In genomic region chr17:63842173-63842539, GRCh38 we compare ENCODE assay signal across 9 cellular contexts. TPM values are rescaled to one million over a fixed set of nuclear protein-coding genes. Genes with fewer than 3 reads are reported as not detected.
A peak's percentile ranks its signal among the peaks of the same experiment; 100 is the strongest.
DNase-seq lines count a peak whose midpoint lies in the region; ATAC-seq, FAIRE-seq and TF ChIP-seq lines count a peak whose summit lies in the region.
"Had no signal": no experiment of that assay in that cellular context is flagged by ENCODE, and none has a peak within 500 bp of the region (broad histone marks: within the 10 kb centered on the region; RNA-seq: fewer than 3 reads in every experiment).

No MANE protein-coding gene starts in this region.

- H3K4me2 ChIP-seq in DOHH2 (ENCODE audit: low read length) = peak overlapping the region; percentile 98

- no peaks in the 10 kb centered on the region; the same call in 1 of the 2 replicates for H4K20me1 ChIP-seq in DOHH2 (ENCODE audit: control insufficient read depth, insufficient read depth, low read depth, low read length)

- TF ChIP-seq CTCF in DOHH2 (IDR thresholded peaks at IDR 0.05; ENCODE audit: low read depth, low read length, poor library complexity, severe bottlenecking) = no peak
- no peak for TF ChIP-seq CTCF in body of pancreas (IDR thresholded peaks at IDR 0.05)
- TF ChIP-seq CTCF in lower leg skin (IDR thresholded peaks at IDR 0.05) = no peak
- no peak for TF ChIP-seq CTCF in thyroid gland (IDR thresholded peaks at IDR 0.05)

- H3K4me3 ChIP-seq in DOHH2 (ENCODE audit: low read length) (peak overlapping the region; percentile 87), body of pancreas (peak overlapping the region; percentile 75 to 83), lower leg skin (ENCODE audit: low read depth, poor library complexity, severe bottlenecking) (peak overlapping the region; percentile 90), thyroid gland (replicated peaks in 1 of 3) (peak overlapping the region; percentile 61 to 96 (median 89))
- peak overlapping the region; percentile 72 for H3K4me3 ChIP-seq in Jurkat, Clone E6-1 (ENCODE audit: low read length)

- no peak for FAIRE-seq in H54 (lab: Jason Lieb, UNC)

- WGBS in body of pancreas, 2 donors = 0% methylated on average over 20 to 31 of the region's 36 CpGs
- 0 to 1% methylated on average over 33 to 35 of the region's 36 CpGs for WGBS in lower leg skin, 2 donors
- WGBS in thyroid gland, 2 donors = 0% methylated on average over 17 to 21 of the region's 36 CpGs

- intact Hi-C loops in body of pancreas (cut with DNase I) = no loop called here
- intact Hi-C loops in lower leg skin (cut with DNase I; ENCODE audit: low total_unique reads) = no loop called here
- intact Hi-C loops in thyroid gland (cut with DNase I) = no loop called here

- no peaks in the 10 kb centered on the region for H3K27me3 ChIP-seq in DOHH2 (ENCODE audit: control insufficient read depth, low read length)
- no peaks in the 10 kb centered on the region for H3K27me3 ChIP-seq in body of pancreas
- H3K27me3 ChIP-seq in thyroid gland = no peaks in the 10 kb centered on the region

- H3K27ac ChIP-seq in DOHH2 (ENCODE audit: low read depth, low read length) (peak overlapping the region; percentile 75), body of pancreas (peak overlapping the region; percentile 87 to 94 (median 93)), thyroid gland (peak overlapping the region; percentile 85 to 96 (median 88))

- H3K4me1 ChIP-seq in DOHH2 (ENCODE audit: control insufficient read depth, low read length) (peaks cover 41% of the 10 kb centered on the region), body of pancreas (peaks cover 51% of the 10 kb centered on the region), thyroid gland (peaks cover 55% of the 10 kb centered on the region in 2 donors)

- H3K9me2 ChIP-seq in DOHH2 (replicated peaks; ENCODE audit: control insufficient read depth, low read length) = no peaks in the 10 kb centered on the region

- ATAC-seq in GM21367 (IDR thresholded peaks at IDR 0.05; ENCODE audit: unreplicated experiment) (peak; percentile 12), body of pancreas (peak; percentile 12)

- TF ChIP-seq POLR2A in body of pancreas (IDR thresholded peaks at IDR 0.05) (peak in 1 of 3 donors; percentile 2), lower leg skin (IDR thresholded peaks at IDR 0.05) (no peak), thyroid gland (IDR thresholded peaks at IDR 0.05) (no peak), H54 (IDR thresholded peaks at IDR 0.05; ENCODE audit: low read depth, low read length) (no peak)

- H3K9me3 ChIP-seq in DOHH2 (ENCODE audit: control insufficient read depth, insufficient read depth, low read length) (no peaks in the 10 kb centered on the region), body of pancreas (no peaks in the 10 kb centered on the region), thyroid gland (no peaks in the 10 kb centered on the region)

- H3K36me3 ChIP-seq in DOHH2 (ENCODE audit: control insufficient read depth, low read length) (peaks cover 36% of the 10 kb centered on the region), body of pancreas (replicated peaks in 1 of 2; ENCODE audit: insufficient read depth in 1 of 2, low read depth in 2 of 2) (no peaks in the 10 kb centered on the region), thyroid gland (no peaks in the 10 kb centered on the region)

- DNase-seq in Jurkat, Clone E6-1 (ENCODE audit: low read depth, low spot score) = no peak
- DNase-seq in body of pancreas (peak in 3 of 4 donors; percentile 38 to 53 (median 42)), lower leg skin (ENCODE audit: low spot score in 2 of 2) (no peak), thyroid gland (peak; percentile 45 to 55), H54 (ENCODE audit: insufficient read length, low spot score) (no peak), NCI-H187 treated with DMSO at 0.1 percent for 48 hours (lab: John Stamatoyannopoulos, UW) (no peak)

- peaks cover 19% of the 10 kb centered on the region for H3F3A ChIP-seq in DOHH2 (ENCODE audit: control insufficient read depth, insufficient read depth)

- H3K79me2 ChIP-seq in DOHH2 (ENCODE audit: control insufficient read depth, low read length) = peaks cover 52% of the 10 kb centered on the region

RNA-seq across cellular contexts. Expression of gene SMARCD2, which starts 0.3 kb away (rescaled TPM):
- polyA plus RNA-seq in Jurkat, Clone E6-1 (2012; ENCODE audit: insufficient read depth, insufficient read length) = 92.3 TPM
- total RNA-seq in body of pancreas = 10 to 100 TPM; 75.8 to 87.9 TPM
- total RNA-seq in lower leg skin = 100 to 1,000 TPM; 235 to 310 (median 272) TPM
- 100 to 1,000 TPM in 1 of 4 donors, 10 to 100 TPM in 3; 75.0 to 101 (median 90.4) TPM for total RNA-seq in thyroid gland

RNA-seq across cellular contexts. Expression of gene FTSJ3, which starts 14.7 kb away (rescaled TPM):
- 90.6 TPM for polyA plus RNA-seq in Jurkat, Clone E6-1 (2012; ENCODE audit: insufficient read depth, insufficient read length)
- total RNA-seq in body of pancreas (10 to 100 TPM; 22.7 to 30.9 TPM), lower leg skin (10 to 100 TPM; 28.4 to 76.8 (median 47.2) TPM), thyroid gland (10 to 100 TPM; 37.8 to 64.7 (median 47.2) TPM)

RNA-seq across cellular contexts. Expression of gene PSMC5, which starts 14.9 kb away (rescaled TPM):
- polyA plus RNA-seq in Jurkat, Clone E6-1 (2012; ENCODE audit: insufficient read depth, insufficient read length) = 507 TPM
- total RNA-seq in body of pancreas (10 to 100 TPM; 55.0 to 59.4 TPM), lower leg skin (100 to 1,000 TPM in 1 of 4 donors, 10 to 100 TPM in 3; 68.9 to 126 (median 88.7) TPM), thyroid gland (10 to 100 TPM; 79.1 to 98.3 (median 86.4) TPM)

RNA-seq across cellular contexts. Expression of gene CSH2, which starts 31.3 kb away (rescaled TPM):
- polyA plus RNA-seq in Jurkat, Clone E6-1 (2012; ENCODE audit: insufficient read depth, insufficient read length) = not detected
- total RNA-seq in body of pancreas (not detected), lower leg skin (not detected), thyroid gland (not detected)
- total RNA-seq: activated CD8-positive, alpha-beta memory T cell treated with anti-CD3 and anti-CD28 coated beads for 36 hours had no signal

RNA-seq across cellular contexts. Expression of gene GH2, which starts 39.6 kb away (rescaled TPM):
- not detected for polyA plus RNA-seq in Jurkat, Clone E6-1 (2012; ENCODE audit: insufficient read depth, insufficient read length)
- total RNA-seq in body of pancreas = not detected
- not detected for total RNA-seq in lower leg skin
- not detected for total RNA-seq in thyroid gland
- total RNA-seq: activated CD8-positive, alpha-beta memory T cell treated with anti-CD3 and anti-CD28 coated beads for 36 hours had no signal

Comparison
In these comparisons a context has a peak if more than half of its experiments do, and no peak if none do; other contexts are left out.
1. DNase-seq: peak in body of pancreas (3 of 4) and thyroid gland (2 of 2); none in Jurkat, Clone E6-1 (single experiment), lower leg skin (0 of 2), H54 (single experiment) and NCI-H187 treated with DMSO at 0.1 percent for 48 hours (single experiment).
2. Peak in every context shown above with its lines, with median percentiles within 50 percentile points of each other: H3K27ac ChIP-seq and H3K4me3 ChIP-seq.